34 cellular contexts compared by ENCODE assay signal in the genomic region with DNA sequence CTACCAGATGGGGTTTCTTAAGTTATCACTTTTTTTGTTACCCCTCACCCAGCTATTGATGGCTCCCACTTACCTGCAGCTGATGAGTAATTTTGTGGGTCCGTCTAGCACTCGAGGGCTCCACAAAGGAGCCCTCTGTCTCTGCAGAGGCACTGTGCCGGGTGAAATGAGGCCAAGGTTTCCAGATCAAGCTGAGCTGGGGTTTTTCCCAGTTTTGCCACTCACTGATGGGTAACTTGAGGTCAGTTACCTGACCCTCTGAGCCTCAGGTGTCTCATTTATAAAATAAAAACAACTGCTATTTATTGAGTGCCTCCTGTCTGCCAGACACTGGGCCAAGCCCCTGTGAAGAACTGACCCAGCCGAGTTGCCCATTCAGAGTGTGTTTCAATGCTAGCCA.
"Had no signal": no experiment of that assay in that cellular context is flagged by ENCODE, and none has a peak within 500 bp of the region (broad histone marks: within the 10 kb centered on the region; RNA-seq: fewer than 3 reads in every experiment).

No MANE protein-coding gene starts in this region.

- H3K27me3 ChIP-seq: adrenal gland had no signal

- H3K4me3 Mint-ChIP-seq: activated B cell treated with CpG ODN at 0.5 μM for 24 hours; activated CD4-positive, alpha-beta memory T cell treated with anti-CD3 and anti-CD28 coated beads for 36 hours; activated CD4-positive, alpha-beta T cell treated with anti-CD3 and anti-CD28 coated beads, Interleukin-2, amount 10 ng/mL, durations not matched to agents 24 days and 14 days; activated CD8-positive, alpha-beta T cell treated with anti-CD3 and anti-CD28 coated beads for 36 hours; activated naive CD4-positive, alpha-beta T cell treated with anti-CD3 and anti-CD28 coated beads for 36 hours; activated naive CD8-positive, alpha-beta T cell treated with anti-CD3 and anti-CD28 coated beads for 36 hours; activated T-cell treated with anti-CD3 and anti-CD28 coated beads, Interleukin-2, amount 50 U/mL, for 4 hours; activated T-cell treated with anti-CD3 and anti-CD28 coated beads, Interleukin-2, amount 50 U/mL, for 72 hours; activated T-helper 1 cell treated with anti-CD3 and anti-CD28 coated beads, Interleukin-12 subunit alpha, Interleukin-12 subunit beta, Interleukin-2, Interleukin-4 antibody, amounts not matched to agents 30 ng/mL and 10 ng/mL and 1 ng/mL, durations not matched to agents 14 hours and 24 hours and 36 hours; activated T-helper 17 cell treated with anti-CD3 and anti-CD28 coated beads, Interleukin-2, amount 50 U/mL, for 72 hours; brain; T-helper 1 cell treated with Interleukin-12 subunit alpha and Interleukin-12 subunit beta and Interleukin-4 antibody, amounts not matched to agents 30 μg/mL and 1 μg/mL, for 36 hours; T-helper 2 cell treated with Interferon-gamma antibody and Interleukin-4, amounts not matched to agents 5 μg/mL and 100 μg/mL, for 36 hours had no signal

- DNase-seq: activated B cell treated with CpG ODN at 0.5 μM for 24 hours; activated CD4-positive, alpha-beta memory T cell treated with anti-CD3 and anti-CD28 coated beads for 36 hours; activated CD4-positive, alpha-beta T cell treated with anti-CD3 and anti-CD28 coated beads for 4 hours; activated CD4-positive, alpha-beta T cell treated with anti-CD3 and anti-CD28 coated beads, Interleukin-2, amount 10 ng/mL, durations not matched to agents 24 days and 14 days; activated CD4-positive, alpha-beta T cell treated with anti-CD3 and anti-CD28 coated beads, Interleukin-2, amount 50 U/mL, for 1 hour; activated CD4-positive, alpha-beta T cell treated with anti-CD3 and anti-CD28 coated beads, Interleukin-2, amount 50 U/mL, for 4 hours; activated CD4-positive, CD25-positive, alpha-beta regulatory T cell treated with anti-CD3 and anti-CD28 coated beads, Interleukin-2, amount 50 U/mL, for 72 hours; activated CD8-positive, alpha-beta memory T cell treated with anti-CD3 and anti-CD28 coated beads, Interleukin-2, amount 50 U/mL, for 4 hours; activated CD8-positive, alpha-beta T cell treated with anti-CD3 and anti-CD28 coated beads for 36 hours; activated effector memory CD4-positive, alpha-beta T cell treated with anti-CD3 and anti-CD28 coated beads, Interleukin-2, amount 50 U/mL, for 16 hours; activated gamma-delta T cell treated with Interleukin-2 at 50 U/mL for 16 hours; activated naive CD4-positive, alpha-beta T cell; activated naive CD4-positive, alpha-beta T cell treated with anti-CD3 and anti-CD28 coated beads for 36 hours; activated naive CD4-positive, alpha-beta T cell treated with anti-CD3 and anti-CD28 coated beads, Interleukin-2, amount 50 U/mL, for 16 hours; activated naive CD8-positive, alpha-beta T cell treated with anti-CD3 and anti-CD28 coated beads for 36 hours; activated T-cell treated with anti-CD3 and anti-CD28 coated beads for 4 hours; activated T-cell treated with anti-CD3 and anti-CD28 coated beads, Interleukin-2, amount 50 U/mL, for 1 hour; activated T-cell treated with anti-CD3 and anti-CD28 coated beads, Interleukin-2, amount 50 U/mL, for 4 hours; activated T-cell treated with anti-CD3 and anti-CD28 coated beads, Interleukin-2, amount 50 U/mL, for 72 hours; adrenal gland; amniotic stem cell; central memory CD4-positive, alpha-beta T cell; T-helper 1 cell; T-helper 2 cell; T-helper 9 cell had no signal

- H3K27ac Mint-ChIP-seq: activated B cell treated with CpG ODN at 0.5 μM for 24 hours; activated CD4-positive, alpha-beta memory T cell treated with anti-CD3 and anti-CD28 coated beads for 36 hours; activated CD4-positive, alpha-beta T cell treated with anti-CD3 and anti-CD28 coated beads, Interleukin-2, amount 10 ng/mL, durations not matched to agents 24 days and 14 days; activated CD8-positive, alpha-beta T cell treated with anti-CD3 and anti-CD28 coated beads for 36 hours; activated naive CD4-positive, alpha-beta T cell treated with anti-CD3 and anti-CD28 coated beads for 36 hours; activated naive CD4-positive, alpha-beta T cell treated with anti-CD3 and anti-CD28 coated beads, Interleukin-2, amount 50 U/mL, for 72 hours; activated naive CD8-positive, alpha-beta T cell treated with anti-CD3 and anti-CD28 coated beads for 36 hours; activated T-cell treated with anti-CD3 and anti-CD28 coated beads, Interleukin-2, amount 50 U/mL, for 72 hours; activated T-helper 1 cell treated with anti-CD3 and anti-CD28 coated beads, Interleukin-12 subunit alpha, Interleukin-12 subunit beta, Interleukin-2, Interleukin-4 antibody, amounts not matched to agents 30 ng/mL and 10 ng/mL and 1 ng/mL, durations not matched to agents 14 hours and 24 hours and 36 hours; activated T-helper 17 cell treated with anti-CD3 and anti-CD28 coated beads, Interleukin-2, amount 50 U/mL, for 72 hours; T-helper 1 cell treated with Interleukin-12 subunit alpha and Interleukin-12 subunit beta and Interleukin-4 antibody, amounts not matched to agents 30 μg/mL and 1 μg/mL, for 36 hours; T-helper 2 cell treated with Interferon-gamma antibody and Interleukin-4, amounts not matched to agents 5 μg/mL and 100 μg/mL, for 36 hours had no signal

- H3K9me3 Mint-ChIP-seq: activated T-helper 17 cell treated with anti-CD3 and anti-CD28 coated beads, Interleukin-2, amount 50 U/mL, for 72 hours had no signal

- H3K9me3 ChIP-seq: adrenal gland had no signal

- H3K4me1 Mint-ChIP-seq: activated B cell treated with CpG ODN at 0.5 μM for 24 hours; activated CD4-positive, alpha-beta T cell treated with anti-CD3 and anti-CD28 coated beads, Interleukin-2, amount 10 ng/mL, durations not matched to agents 24 days and 14 days; activated T-helper 17 cell treated with anti-CD3 and anti-CD28 coated beads, Interleukin-2, amount 50 U/mL, for 72 hours; brain had no signal

- H3K36me3 Mint-ChIP-seq: brain had no signal

- H3K27me3 Mint-ChIP-seq: activated B cell treated with CpG ODN at 0.5 μM for 24 hours; activated CD4-positive, alpha-beta memory T cell treated with anti-CD3 and anti-CD28 coated beads for 36 hours; activated CD4-positive, alpha-beta T cell treated with anti-CD3 and anti-CD28 coated beads, Interleukin-2, amount 10 ng/mL, durations not matched to agents 24 days and 14 days; activated CD8-positive, alpha-beta T cell treated with anti-CD3 and anti-CD28 coated beads for 36 hours; activated naive CD8-positive, alpha-beta T cell treated with anti-CD3 and anti-CD28 coated beads for 36 hours; activated T-helper 17 cell treated with anti-CD3 and anti-CD28 coated beads, Interleukin-2, amount 50 U/mL, for 72 hours; brain had no signal

- H3K4me3 ChIP-seq: adrenal gland had no signal

- H3K36me3 ChIP-seq: adrenal gland had no signal

- FAIRE-seq: astrocyte, TTC549 had no signal

- ATAC-seq: activated CD8-positive, alpha-beta T cell treated with anti-CD3 and anti-CD28 coated beads for 36 hours; activated naive CD4-positive, alpha-beta T cell treated with anti-CD3 and anti-CD28 coated beads, Interleukin-2, amount 50 U/mL, for 72 hours; activated T-cell treated with anti-CD3 and anti-CD28 coated beads, Interleukin-2, amount 50 U/mL, for 4 hours; activated T-cell treated with anti-CD3 and anti-CD28 coated beads, Interleukin-2, amount 50 U/mL, for 72 hours; activated T-helper 17 cell treated with anti-CD3 and anti-CD28 coated beads, Interleukin-2, amount 50 U/mL, for 72 hours had no signal

- H3K4me1 ChIP-seq: adrenal gland had no signal

- H3K27ac ChIP-seq: adrenal gland, VCaP had no signal
